ENCODE assay signal across 15 cellular contexts in genomic region chr12:13154027-13154538, GRCh38. TPM values are rescaled to one million over a fixed set of nuclear protein-coding genes. Genes with fewer than 3 reads are reported as not detected.
DNase-seq lines count a peak whose midpoint lies in the region; ATAC-seq and TF ChIP-seq lines count a peak whose summit lies in the region.
"Had no signal": no experiment of that assay in that cellular context is flagged by ENCODE, and none has a peak within 500 bp of the region (broad histone marks: within the 10 kb centered on the region; RNA-seq: fewer than 3 reads in every experiment).

No MANE protein-coding gene starts in this region.

- H3K4me1 ChIP-seq in thyroid gland = peaks cover 15 to 26% of the 10 kb centered on the region in 2 donors
- H3K4me1 ChIP-seq: SJCRH30 had no signal

- WGBS in thyroid gland, 2 donors = 25 to 31% methylated on average over 3 of the region's 3 CpGs

- DNase-seq in SIG-M5 treated with dmso at 0.1 percent for 504 hours (lab: John Stamatoyannopoulos, UW; ENCODE audit: unreplicated experiment) (peak; percentile 43), SIG-M5 (lab: John Stamatoyannopoulos, UW) (no peak), RPMI7951 (ENCODE audit: low read depth) (peak; percentile 38), fibroblast of villous mesenchyme (ENCODE audit: low read depth) (peak; percentile 12), thyroid gland (no peak), DMS53 (lab: John Stamatoyannopoulos, UW) (no peak)
- DNase-seq: activated T-cell treated with anti-CD3 and anti-CD28 coated beads, Interleukin-2, amount 50 U/mL, for 4 hours; left colon; NCI-H1048; NCI-H510A; SJCRH30 had no signal

- H3K27me3 ChIP-seq in thyroid gland = no peaks in the 10 kb centered on the region
- H3K27me3 ChIP-seq: SJCRH30 had no signal

- no peaks in the 10 kb centered on the region for H3K9me3 ChIP-seq in thyroid gland
- H3K9me3 ChIP-seq: SJCRH30 had no signal

- ATAC-seq in GM21825 (IDR thresholded peaks at IDR 0.05; ENCODE audit: unreplicated experiment) (no peak), HG02678 (IDR thresholded peaks at IDR 0.05; ENCODE audit: unreplicated experiment) (no peak)
- ATAC-seq: activated T-cell treated with anti-CD3 and anti-CD28 coated beads, Interleukin-2, amount 50 U/mL, for 4 hours; left colon had no signal

- no peak for TF ChIP-seq POLR2A in thyroid gland (IDR thresholded peaks at IDR 0.05)

- no peak for TF ChIP-seq CTCF in fibroblast of villous mesenchyme (IDR thresholded peaks at IDR 0.05; ENCODE audit: insufficient read depth, low read depth, low read length)
- TF ChIP-seq CTCF in thyroid gland (IDR thresholded peaks at IDR 0.05) = no peak

- intact Hi-C loops in thyroid gland (cut with DNase I) = no loop called here

- peak overlapping the region; percentile 57 to 82 (median 81) for H3K27ac ChIP-seq in thyroid gland
- H3K27ac ChIP-seq: 22Rv1, SJCRH30 had no signal

- H3K36me3 ChIP-seq in thyroid gland = no peaks in the 10 kb centered on the region
- H3K36me3 ChIP-seq: SJCRH30 had no signal

- no peak overlapping the region for H3K4me3 ChIP-seq in fibroblast of villous mesenchyme (ENCODE audit: low read depth, low read length)
- no peak overlapping the region for H3K4me3 ChIP-seq in thyroid gland (replicated peaks in 1 of 3)
- H3K4me3 ChIP-seq: SJCRH30 had no signal

RNA-seq across cellular contexts. Expression of gene EMP1, which starts 42.4 kb away (rescaled TPM):
- 71.3 and 120 TPM in 2 replicates for total RNA-seq in RPMI7951 (2014; rRNA removed; shearing (Covaris generic))
- total RNA-seq in fibroblast of villous mesenchyme = 52.2 and 75.6 TPM in 2 replicates
- total RNA-seq in thyroid gland = 100 to 1,000 TPM; 459 to 634 (median 503) TPM

RNA-seq across cellular contexts. Expression of gene GSG1, which starts 50.6 kb away (rescaled TPM):
- not detected in 2 replicates for total RNA-seq in RPMI7951 (2014; rRNA removed; shearing (Covaris generic))
- total RNA-seq in fibroblast of villous mesenchyme (0.32 and 11.2 TPM in 2 replicates), thyroid gland (1 to 10 TPM in 1 of 4 donors, not detected in 3; 1.2 TPM)
- total RNA-seq: activated T-cell treated with anti-CD3 and anti-CD28 coated beads, Interleukin-2, amount 50 U/mL, for 4 hours; chondrocyte; left colon had no signal

Comparison
In these comparisons a context has a peak if more than half of its experiments do, and no peak if none do; other contexts are left out.
1. DNase-seq: peak in SIG-M5 treated with dmso at 0.1 percent for 504 hours (single experiment), RPMI7951 (single experiment) and fibroblast of villous mesenchyme (single experiment); none in SIG-M5 (single experiment), thyroid gland (0 of 2) and DMS53 (single experiment).